1 cellular context compared by ENCODE assay signal in the genomic region with DNA sequence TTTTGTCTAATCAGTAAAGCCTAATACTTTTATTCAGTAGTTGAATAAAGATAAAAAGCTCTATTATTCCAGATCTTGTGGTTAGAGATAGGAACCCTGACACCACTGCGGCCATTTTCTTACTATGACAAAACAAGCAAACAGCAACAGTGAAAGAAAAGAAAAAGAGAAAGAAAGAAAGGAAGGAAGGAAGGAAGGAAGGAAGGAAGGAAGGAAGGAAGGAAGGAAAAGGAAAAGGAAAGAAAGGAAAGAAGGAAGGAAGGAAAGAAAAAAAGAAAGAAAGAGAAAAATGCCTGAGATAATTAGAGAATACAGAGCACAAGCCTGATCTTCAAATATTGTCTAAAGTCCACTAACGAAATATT.
TF ChIP-seq lines count a peak whose summit lies in the region.

No MANE protein-coding gene starts in this region.

TF ChIP-seq in GM23338, 12 proteins besides CTCF, POLR2A, EP300 and RAD21 (continued from another document):
- TF ChIP-seq, protein P1, sequence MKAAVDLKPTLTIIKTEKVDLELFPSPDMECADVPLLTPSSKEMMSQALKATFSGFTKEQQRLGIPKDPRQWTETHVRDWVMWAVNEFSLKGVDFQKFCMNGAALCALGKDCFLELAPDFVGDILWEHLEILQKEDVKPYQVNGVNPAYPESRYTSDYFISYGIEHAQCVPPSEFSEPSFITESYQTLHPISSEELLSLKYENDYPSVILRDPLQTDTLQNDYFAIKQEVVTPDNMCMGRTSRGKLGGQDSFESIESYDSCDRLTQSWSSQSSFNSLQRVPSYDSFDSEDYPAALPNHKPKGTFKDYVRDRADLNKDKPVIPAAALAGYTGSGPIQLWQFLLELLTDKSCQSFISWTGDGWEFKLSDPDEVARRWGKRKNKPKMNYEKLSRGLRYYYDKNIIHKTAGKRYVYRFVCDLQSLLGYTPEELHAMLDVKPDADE (IDR thresholded peaks at IDR 0.05): no peak
- TF ChIP-seq EZH2 (IDR thresholded peaks at IDR 0.05; ENCODE audit: low read depth, unreplicated experiment) (no peak), ZNF114 (CRISPR knock-in tag; IDR thresholded peaks at IDR 0.05) (no peak), EZH2phosphoT487 (IDR thresholded peaks at IDR 0.05; ENCODE audit: unreplicated experiment) (no peak), NANOG (IDR thresholded peaks at IDR 0.05; ENCODE audit: borderline replicate concordance) (no peak), ZNF462 (CRISPR knock-in tag; IDR thresholded peaks at IDR 0.05) (no peak), JUNB (IDR thresholded peaks at IDR 0.05; ENCODE audit: unreplicated experiment) (no peak), CREB1 (CRISPR knock-in tag; IDR thresholded peaks at IDR 0.05; ENCODE audit: low read depth) (no peak), STAT1 (IDR thresholded peaks at IDR 0.05; ENCODE audit: unreplicated experiment) (no peak)
